In genomic region chr17:13725286-13725990, GRCh38 we compare ENCODE assay signal across 17 cellular contexts.
DNase-seq lines count a peak whose midpoint lies in the region; FAIRE-seq and TF ChIP-seq lines count a peak whose summit lies in the region.
"Had no signal": no experiment of that assay in that cellular context is flagged by ENCODE, and none has a peak within 500 bp of the region (broad histone marks: within the 10 kb centered on the region; RNA-seq: fewer than 3 reads in every experiment).

No MANE protein-coding gene starts in this region.

- no peak for TF ChIP-seq CTCF in astrocyte (IDR thresholded peaks at IDR 0.05; ENCODE audit: insufficient read depth, low read depth, low read length)

- H3K36me3 ChIP-seq in astrocyte (ENCODE audit: insufficient read depth, low read length): no peaks in the 10 kb centered on the region
- no peaks in the 10 kb centered on the region for H3K36me3 ChIP-seq in Karpas-422 (ENCODE audit: insufficient read depth, low read length)
- H3K36me3 ChIP-seq: neutrophil had no signal

- H3K9me2 ChIP-seq in Karpas-422 (replicated peaks; ENCODE audit: insufficient read depth, low read length): no peaks in the 10 kb centered on the region

- DNase-seq in AG08395 (ENCODE audit: low spot score) (peak; percentile 59), HuH-7 (ENCODE audit: low spot score) (peak; percentile 27), astrocyte (ENCODE audit: low read depth) (peak; percentile 63), iris pigment epithelial cell (ENCODE audit: low read depth) (peak; percentile 78), Karpas-422 (no peak), RPMI8226 (no peak), NCI-H2029 (lab: John Stamatoyannopoulos, UW) (no peak)
- no peak for DNase-seq in effector CD4-positive, alpha-beta T cell
- DNase-seq: ACHN; activated CD4-positive, alpha-beta T cell treated with anti-CD3 and anti-CD28 coated beads for 36 hours; NCI-H1105 treated with DMSO at 0.1 percent for 48 hours; NCI-H510A treated with DMSO at 0.1 percent for 48 hours; PC-9; T-helper 2 cell had no signal

- no peak overlapping the region for H3K4me3 Mint-ChIP-seq in astrocyte (ENCODE audit: unreplicated experiment)
- H3K4me3 Mint-ChIP-seq: activated CD4-positive, alpha-beta T cell treated with anti-CD3 and anti-CD28 coated beads for 36 hours; activated naive CD8-positive, alpha-beta T cell had no signal

- H3K4me1 ChIP-seq in astrocyte (ENCODE audit: insufficient read depth, low read length) (peaks cover 8% of the 10 kb centered on the region), Karpas-422 (ENCODE audit: low read length) (no peaks in the 10 kb centered on the region)

- H3K9me3 ChIP-seq in astrocyte (ENCODE audit: insufficient read depth, low read depth, low read length) (no peaks in the 10 kb centered on the region), Karpas-422 (ENCODE audit: low read length) (no peaks in the 10 kb centered on the region)
- H3K9me3 ChIP-seq: neutrophil had no signal

- H2AFZ ChIP-seq in astrocyte (ENCODE audit: low read depth, low read length) (no peak overlapping the region), Karpas-422 (ENCODE audit: low read length) (no peak overlapping the region)
- H2AFZ ChIP-seq: PC-9 had no signal

- no peak overlapping the region for H3K27ac ChIP-seq in astrocyte (ENCODE audit: low read depth, low read length)
- H3K27ac ChIP-seq in Karpas-422 (ENCODE audit: low read length): no peak overlapping the region
- H3K27ac ChIP-seq: neutrophil, PC-9, skin epidermis had no signal

- H3K4me2 ChIP-seq in astrocyte (ENCODE audit: low read length) (no peak overlapping the region), Karpas-422 (ENCODE audit: low read depth, low read length, poor library complexity, severe bottlenecking) (no peak overlapping the region)
- H3K4me2 ChIP-seq: PC-9 had no signal

- H3K36me3 Mint-ChIP-seq in astrocyte (ENCODE audit: low read depth, unreplicated experiment): no peaks in the 10 kb centered on the region
- H3K36me3 Mint-ChIP-seq: activated naive CD8-positive, alpha-beta T cell had no signal

- H3K79me2 ChIP-seq in astrocyte (ENCODE audit: insufficient read depth, low read length) (no peaks in the 10 kb centered on the region), Karpas-422 (ENCODE audit: low read length) (no peaks in the 10 kb centered on the region)

- peaks cover 3% of the 10 kb centered on the region for H3K27me3 Mint-ChIP-seq in astrocyte (ENCODE audit: low read depth, unreplicated experiment)
- H3K27me3 Mint-ChIP-seq: activated naive CD8-positive, alpha-beta T cell had no signal

- peak overlapping the region; percentile 11 for H3K27ac Mint-ChIP-seq in astrocyte (ENCODE audit: unreplicated experiment)
- H3K27ac Mint-ChIP-seq: activated CD4-positive, alpha-beta T cell treated with anti-CD3 and anti-CD28 coated beads for 36 hours; activated naive CD8-positive, alpha-beta T cell had no signal

- no peaks in the 10 kb centered on the region for H3K27me3 ChIP-seq in astrocyte (ENCODE audit: insufficient read depth, low read length)
- H3K27me3 ChIP-seq in Karpas-422 (ENCODE audit: low read length): no peaks in the 10 kb centered on the region
- H3K27me3 ChIP-seq: neutrophil had no signal

- FAIRE-seq in astrocyte (lab: Jason Lieb, UNC): peak; percentile 47

- H3K4me1 Mint-ChIP-seq in astrocyte (ENCODE audit: low read depth, unreplicated experiment): peaks cover 9% of the 10 kb centered on the region
- H3K4me1 Mint-ChIP-seq: activated CD4-positive, alpha-beta T cell treated with anti-CD3 and anti-CD28 coated beads for 36 hours had no signal

- H3K4me3 ChIP-seq in astrocyte (ENCODE audit: insufficient read depth, low read depth, low read length) (no peak overlapping the region), Karpas-422 (ENCODE audit: low read length) (no peak overlapping the region)
- H3K4me3 ChIP-seq: PC-9, skin epidermis had no signal

- no peaks in the 10 kb centered on the region for H3K9me3 Mint-ChIP-seq in astrocyte (ENCODE audit: unreplicated experiment)

- no peaks in the 10 kb centered on the region for H4K20me1 ChIP-seq in astrocyte (ENCODE audit: insufficient read depth, low read length)
- H4K20me1 ChIP-seq in Karpas-422 (ENCODE audit: insufficient read depth, low read depth, low read length): no peaks in the 10 kb centered on the region

- H3K9ac ChIP-seq in astrocyte (ENCODE audit: low read length) (no peak overlapping the region), Karpas-422 (ENCODE audit: low read length) (no peak overlapping the region)

Comparison
In these comparisons a context has a peak if more than half of its experiments do, and no peak if none do; other contexts are left out.
1. DNase-seq: peak in AG08395 (single experiment), HuH-7 (single experiment), astrocyte (single experiment) and iris pigment epithelial cell (single experiment); none in Karpas-422 (single experiment), RPMI8226 (single experiment), effector CD4-positive, alpha-beta T cell (single experiment) and NCI-H2029 (single experiment).